In the genomic region with DNA sequence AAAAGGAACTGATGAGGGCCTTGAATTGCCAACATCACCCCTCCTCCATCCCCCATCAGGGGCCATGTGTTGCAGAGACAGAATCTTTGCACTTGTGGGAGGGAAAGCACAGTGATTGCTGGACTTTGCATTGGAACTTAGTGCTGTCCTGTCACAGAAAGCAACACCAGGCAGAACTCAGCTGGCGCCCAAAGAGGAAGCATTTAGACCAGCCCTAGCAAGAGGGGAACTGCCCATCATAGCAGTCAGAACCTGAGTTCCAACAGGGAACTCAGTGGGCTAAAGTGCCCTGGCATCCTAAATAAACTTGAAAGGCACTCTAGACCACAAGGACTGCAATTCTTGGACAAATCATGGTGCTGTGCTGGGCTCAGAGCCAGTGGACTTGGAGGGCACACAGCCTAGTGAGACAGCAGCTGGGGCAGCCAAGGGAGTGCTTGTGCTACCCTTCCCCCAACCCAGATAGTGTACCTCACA, we compare ENCODE assay signal across 15 cellular contexts.
A peak's percentile ranks its signal among the peaks of the same experiment; 100 is the strongest.
DNase-seq lines count a peak whose midpoint lies in the region; ATAC-seq and TF ChIP-seq lines count a peak whose summit lies in the region.
"Had no signal": no experiment of that assay in that cellular context is flagged by ENCODE, and none has a peak within 500 bp of the region (broad histone marks: within the 10 kb centered on the region; RNA-seq: fewer than 3 reads in every experiment).

No MANE protein-coding gene starts in this region.

- no peak for TF ChIP-seq POLR2A in NB4 (IDR thresholded peaks at IDR 0.05; ENCODE audit: extremely low read depth, insufficient read length)

- ATAC-seq in GM21717 (IDR thresholded peaks at IDR 0.05; ENCODE audit: unreplicated experiment) (no peak), GM21390 (IDR thresholded peaks at IDR 0.05; ENCODE audit: unreplicated experiment) (no peak), HG02610 (IDR thresholded peaks at IDR 0.05; ENCODE audit: unreplicated experiment) (no peak)

- H3K4me3 ChIP-seq in AG10803 (ENCODE audit: low read length) = no peak overlapping the region
- H3K4me3 ChIP-seq in NB4 (ENCODE audit: low read depth, low read length) = no peak overlapping the region
- H3K4me3 ChIP-seq: upper lobe of left lung had no signal

- DNase-seq in AG10803 (ENCODE audit: low read depth) (peak; percentile 27), NB4 (ENCODE audit: low read depth) (peak; percentile 30), fibroblast of peridontal ligament (ENCODE audit: extremely low read depth) (peak; percentile 49), myocyte (ENCODE audit: low read depth) (peak; percentile 91)
- DNase-seq in central memory CD4-positive, alpha-beta T cell = no peak
- DNase-seq: activated CD4-positive, alpha-beta T cell treated with anti-CD3 and anti-CD28 coated beads for 4 hours; activated T-cell treated with anti-CD3 and anti-CD28 coated beads, Interleukin-2, amount 50 U/mL, for 24 hours; DMS153; KBM-7; NCI-H2081; stimulated activated CD4-positive, alpha-beta T cell treated with anti-CD3 and anti-CD28 coated beads, Interleukin-15, amount 100 ng/mL, for 24 hours; upper lobe of left lung had no signal

- TF ChIP-seq CTCF in AG10803 (conservative IDR thresholded peaks at IDR 0.05; ENCODE audit: low read length) (no peak), NB4 (IDR thresholded peaks at IDR 0.05; ENCODE audit: low read depth, low read length) (no peak)
